Comparison of ENCODE assay signal across 14 cellular contexts in genomic region chr2:233052517-233052916, GRCh38. TPM values are rescaled to one million over a fixed set of nuclear protein-coding genes. Genes with fewer than 3 reads are reported as not detected.
A peak's percentile ranks its signal among the peaks of the same experiment; 100 is the strongest.
DNase-seq lines count a peak whose midpoint lies in the region; ATAC-seq and TF ChIP-seq lines count a peak whose summit lies in the region.
"Not testable (repeated sequence)": the region's sequence is repeated elsewhere in the genome, so short reads cannot be mapped to it uniquely, and the experiment has no call there.
"Had no signal": no experiment of that assay in that cellular context is flagged by ENCODE, and none has a peak within 500 bp of the region (broad histone marks: within the 10 kb centered on the region; RNA-seq: fewer than 3 reads in every experiment).

No MANE protein-coding gene starts in this region.

- not testable (repeated sequence) for H3K9me3 Mint-ChIP-seq in H9; WTC11; MCF 10A (ENCODE audit: unreplicated experiment)

- H2BK20ac ChIP-seq in H9 (ENCODE audit: low read depth, low read length, poor library complexity, severe bottlenecking) = not testable (repeated sequence)

- H4K8ac ChIP-seq in H9 (replicated peaks; ENCODE audit: insufficient read length, low read depth, low read length) = not testable (repeated sequence)

- not testable (repeated sequence) for H3K23me2 ChIP-seq in H9 (ENCODE audit: insufficient read length, low read depth, low read length, poor library complexity, severe bottlenecking)

- H3K4me3 Mint-ChIP-seq in H9 = peak overlapping the region; percentile 61 to 82; a peak in 4 of 5 replicates
- peak overlapping the region; percentile 68 for H3K4me3 Mint-ChIP-seq in WTC11
- not testable (repeated sequence) for H3K4me3 Mint-ChIP-seq in MCF 10A (ENCODE audit: unreplicated experiment)

- H3K4ac ChIP-seq in H9 (ENCODE audit: low read depth, low read length) = not testable (repeated sequence)

- not testable (repeated sequence) for H3K4me3 ChIP-seq in PC-3 (ENCODE audit: low read length); heart right ventricle; upper lobe of right lung
- 0 out of 2 replicates have a peak overlapping the region, but pooled peaks have one; percentile 25 for H3K4me3 ChIP-seq in iPS-18c (ENCODE audit: insufficient read depth, low read depth, low read length)

- not testable (repeated sequence) for H3K27me3 ChIP-seq in H9 (ENCODE audit: insufficient read depth, low read length); PC-3 (ENCODE audit: low read length); upper lobe of right lung
- H3K27me3 ChIP-seq in heart right ventricle = peaks cover 0 to 32% (median 0%) of the 10 kb centered on the region in 7 donors

- peaks cover 11% of the 10 kb centered on the region; the same call in 1 of the 2 replicates for H3K4me1 ChIP-seq in H9 (ENCODE audit: insufficient read depth, low read length)
- peaks cover 62% of the 10 kb centered on the region for H3K4me1 ChIP-seq in PC-3 (ENCODE audit: insufficient read depth, low read length)
- H3K4me1 ChIP-seq in heart right ventricle = peaks cover 0 to 31% (median 8%) of the 10 kb centered on the region in 9 donors
- H3K4me1 ChIP-seq in upper lobe of right lung = not testable (repeated sequence)

- H3K4me2 ChIP-seq in H9 (ENCODE audit: insufficient read depth, insufficient read length, low read length) = not testable (repeated sequence)
- H3K4me2 ChIP-seq in PC-3 (ENCODE audit: low read length) = peak overlapping the region; percentile 23; the same call in 1 of the 2 replicates

- not testable (repeated sequence) for ATAC-seq in PC-3, WTC11, heart right ventricle, upper lobe of right lung

- no CpG with 5 or more reads among the region's 4 CpGs for WGBS in H9 (ENCODE audit: extremely low coverage, insufficient read length, low lambda C conversion rate)
- 98% methylated on average over 4 of the region's 4 CpGs for WGBS in heart right ventricle, 2 donors

- not testable (repeated sequence) for H2BK15ac ChIP-seq in H9 (ENCODE audit: low read depth, low read length)

- not testable (repeated sequence) for H4K20me1 ChIP-seq in H9 (ENCODE audit: control insufficient read depth, insufficient read depth, insufficient read length); PC-3 (ENCODE audit: low read length)

- not testable (repeated sequence) for H2BK120ac ChIP-seq in H9 (ENCODE audit: low read depth, low read length, poor library complexity, severe bottlenecking)

- H3K14ac ChIP-seq in H9 (ENCODE audit: insufficient read depth, low read length) = not testable (repeated sequence)

- not testable (repeated sequence) for H2BK5ac ChIP-seq in H9 (ENCODE audit: insufficient read length, low read length)

- not testable (repeated sequence) for H4K91ac ChIP-seq in H9 (ENCODE audit: insufficient read length, low read depth, low read length)

- not testable (repeated sequence) for H3K23ac ChIP-seq in H9 (ENCODE audit: insufficient read length, low read depth, low read length)

- not testable (repeated sequence) for H2AFZ ChIP-seq in H9 (ENCODE audit: low read length); PC-3 (ENCODE audit: low read length)

- not testable (repeated sequence) for H3T11ph ChIP-seq in H9 (ENCODE audit: low read length)

- not testable (repeated sequence) for H3F3A ChIP-seq in PC-3 (ENCODE audit: low read length, unreplicated experiment)

- H3K4me1 Mint-ChIP-seq in H9 (peaks cover 56 to 60% of the 10 kb centered on the region in 2 experiments), WTC11 (peaks cover 64% of the 10 kb centered on the region), MCF 10A (ENCODE audit: insufficient read depth, unreplicated experiment) (peaks cover 48% of the 10 kb centered on the region)

- H3K9me3 ChIP-seq in H9 (ENCODE audit: control insufficient read depth, low read depth, low read length); PC-3 (ENCODE audit: low read length); heart right ventricle; iPS-18c (ENCODE audit: control insufficient read depth, insufficient read depth, low read length); upper lobe of right lung: not testable (repeated sequence)

- H3K9ac ChIP-seq in H9 (ENCODE audit: extremely low read depth, insufficient read length, low read length) = not testable (repeated sequence)
- peak overlapping the region; percentile 48 for H3K9ac ChIP-seq in PC-3 (ENCODE audit: low read length)

- not testable (repeated sequence) for H3K36me3 Mint-ChIP-seq in H9 (ENCODE audit: insufficient read depth in 1 of 3, low read depth in 3 of 3); WTC11; MCF 10A (ENCODE audit: insufficient read depth, unreplicated experiment)

- H4K5ac ChIP-seq in H9 (ENCODE audit: insufficient read length, low read depth, low read length) = not testable (repeated sequence)

- H3K79me1 ChIP-seq in H9 (ENCODE audit: insufficient read depth, low read depth, low read length, poor library complexity, severe bottlenecking) = not testable (repeated sequence)

- intact Hi-C loops in PC-3 (cut with micrococcal nuclease) (loop anchor here (5.0 to 10.0 kb wide), 3 partner anchors 115 to 178 kb away; partner anchors contain the start of gene SNORC), MCF 10A (cut with micrococcal nuclease) (loop anchor here (2.0 to 5.0 kb wide), 3 partner anchors 72 to 200 kb away; partner anchors contain the start of gene ATG16L1), heart right ventricle (cut with DNase I) (loop anchor here in 3 of 10 donors (5.0 to 10.0 kb wide), 2 partner anchors 198 to 200 kb away; partner anchors contain the start of gene ATG16L1 (in 1 of the 3))
- intact Hi-C loops in posterior vena cava (cut with DNase I); upper lobe of right lung (cut with DNase I): not testable (repeated sequence)

- H2BK12ac ChIP-seq in H9 (ENCODE audit: insufficient read length, low read depth, low read length) = not testable (repeated sequence)

- CTCF ChIA-PET in PC-3 (lab: Charles Lee) = interaction anchor here (1.0 to 1.4 kb wide), 3 partner anchors 19 to 72 kb away, joined by 3 to 5 read pairs (median 4); no protein-coding TSS in a partner anchor
- CTCF ChIA-PET in WTC11 (lab: Charles Lee) = interaction anchor here (1.1 to 3.3 kb wide), 7 partner anchors 8 to 199 kb away, joined by 3 to 19 read pairs (median 5); partner anchors contain the start of genes ATG16L1, INPP5D and NEU2
- CTCF ChIA-PET in MCF 10A (lab: Yijun Ruan, JAX) = interaction anchor here (0.7 to 1.4 kb wide), 4 partner anchors 63 to 199 kb away, joined by 3 to 6 read pairs (median 5); partner anchors contain the start of gene ATG16L1

- H3K18ac ChIP-seq in H9 (ENCODE audit: insufficient read length, low read depth, low read length) = not testable (repeated sequence)

- H2AK5ac ChIP-seq in H9 (ENCODE audit: insufficient read length, low read length) = not testable (repeated sequence)

- DNase-seq in H9; PC-3; WTC11 (ENCODE audit: low spot score); MCF 10A (ENCODE audit: unreplicated experiment); heart right ventricle: not testable (repeated sequence)
- DNase-seq in posterior vena cava (ENCODE audit: low spot score) (peak; percentile 19), upper lobe of right lung (peak; percentile 16)

- peak overlapping the region in 2 of 3 experiments; percentile 97 to 98; a peak in 4 of 7 replicates for H3K27ac Mint-ChIP-seq in H9
- H3K27ac Mint-ChIP-seq in WTC11 = peak overlapping the region; percentile 96
- H3K27ac Mint-ChIP-seq in MCF 10A (ENCODE audit: low read depth, unreplicated experiment) = peak overlapping the region; percentile 94

- TF ChIP-seq CTCF in H9 (conservative IDR thresholded peaks at IDR 0.05); PC-3 (conservative IDR thresholded peaks at IDR 0.05; ENCODE audit: low read depth, low read length); WTC11 (IDR thresholded peaks at IDR 0.05); MCF 10A (IDR thresholded peaks at IDR 0.05; ENCODE audit: unreplicated experiment); heart right ventricle (IDR thresholded peaks at IDR 0.05); upper lobe of right lung (IDR thresholded peaks at IDR 0.05): not testable (repeated sequence)

- not testable (repeated sequence) for H3K27ac ChIP-seq in H9 (ENCODE audit: insufficient read length, low read depth, low read length); upper lobe of right lung
- H3K27ac ChIP-seq in PC-3 (ENCODE audit: low read length) (peak overlapping the region; percentile 91), heart right ventricle (peak overlapping the region in 6 of 10 donors; percentile 14 to 75 (median 64))

- not testable (repeated sequence) for H3K9me2 ChIP-seq in PC-3 (replicated peaks; ENCODE audit: low read length)

- H3K56ac ChIP-seq in H9 (ENCODE audit: insufficient read length, low read depth, low read length) = not testable (repeated sequence)

- POLR2A ChIA-PET in PC-3 (lab: Charles Lee; ENCODE audit: unreplicated experiment) = not testable (repeated sequence)
- POLR2A ChIA-PET in WTC11 (lab: Charles Lee) (interaction anchor here (1.6 kb wide), 1 partner anchor 24 kb away, joined by 6 read pairs; no protein-coding TSS in a partner anchor), MCF 10A (lab: Yijun Ruan, JAX) (interaction anchor here (0.9 to 1.5 kb wide), 3 partner anchors 14 to 65 kb away, joined by 3 to 4 read pairs (median 4); no protein-coding TSS in a partner anchor)

- H3K27me3 Mint-ChIP-seq in H9 (ENCODE audit: low read depth) = peaks cover 43% of the 10 kb centered on the region
- not testable (repeated sequence) for H3K27me3 Mint-ChIP-seq in WTC11 (ENCODE audit: low read depth); MCF 10A (ENCODE audit: insufficient read depth, unreplicated experiment)

- not testable (repeated sequence) for BruUV-seq in PC-3 (replicated peaks; lab: Mats Ljungman, UMichigan); MCF 10A (replicated peaks; lab: Mats Ljungman, UMichigan)

- not testable (repeated sequence) for H3K79me2 ChIP-seq in H9 (ENCODE audit: insufficient read depth, low read length); PC-3 (ENCODE audit: low read length)

- not testable (repeated sequence) for H3K36me3 ChIP-seq in PC-3 (ENCODE audit: low read depth, low read length); heart right ventricle; upper lobe of right lung

RNA-seq across cellular contexts. Expression of gene INPP5D, which starts 7.6 kb away (rescaled TPM):
- total RNA-seq in H9 (2021) (12.7 and 13.1 TPM in 2 replicates), PC-3 (2014; rRNA removed) (0.26 and 1.9 TPM in 2 replicates), WTC11 (2021) (17.2 to 23.7 TPM (median 22.3 TPM) in 3 replicates), MCF 10A (2022) (46.1 and 64.9 TPM in 2 replicates), heart right ventricle (10 to 100 TPM in 1 of 10 donors, 1 to 10 TPM in 9; 2.9 to 17.2 (median 5.7) TPM), posterior vena cava (10 to 100 TPM; 14.0 to 19.9 TPM), upper lobe of right lung (33.3 TPM)
- 1 to 10 TPM; 3.6 to 7.5 TPM for polyA plus RNA-seq in heart right ventricle
- total RNA-seq: GM23248 had no signal

RNA-seq across cellular contexts. Expression of gene NEU2, which starts 20.0 kb away (rescaled TPM):
- total RNA-seq in H9 (2021) = not detected in 2 replicates
- 4.0 and 4.5 TPM in 2 replicates for total RNA-seq in PC-3 (2014; rRNA removed)
- total RNA-seq in WTC11 (2021) = not detected in 3 replicates
- total RNA-seq in MCF 10A (2022) = not detected in 2 replicates
- not detected for total RNA-seq in heart right ventricle
- not detected for polyA plus RNA-seq in heart right ventricle
- total RNA-seq in posterior vena cava = not detected
- total RNA-seq in upper lobe of right lung = not detected
- total RNA-seq: CD4-positive, alpha-beta T cell; CD8-positive, alpha-beta memory T cell; GM12878; GM23248 had no signal
- polyA plus RNA-seq: A549; CD14-positive monocyte; CD8-positive, alpha-beta memory T cell; GM12878; GM23248 had no signal

RNA-seq across cellular contexts. Expression of gene NGEF, which starts 39.5 kb away (rescaled TPM):
- total RNA-seq in H9 (2021) = 1.9 and 2.2 TPM in 2 replicates
- total RNA-seq in PC-3 (2014; rRNA removed) = 71.3 and 80.2 TPM in 2 replicates
- total RNA-seq in WTC11 (2021) = 4.5 to 6.6 TPM (median 5.4 TPM) in 3 replicates
- 2.7 and 7.4 TPM in 2 replicates for total RNA-seq in MCF 10A (2022)
- total RNA-seq in heart right ventricle = under 1 TPM in 7 of 10 donors, not detected in 3; 0.27 to 0.75 (median 0.62) TPM
- polyA plus RNA-seq in heart right ventricle = under 1 TPM; 0.42 to 0.44 TPM
- 1 to 10 TPM in 1 of 2 donors, under 1 TPM in 1; 0.88 to 5.3 TPM for total RNA-seq in posterior vena cava
- not detected for total RNA-seq in upper lobe of right lung
- total RNA-seq: CD4-positive, alpha-beta T cell; GM12878 had no signal
- polyA plus RNA-seq: CD14-positive monocyte; CD8-positive, alpha-beta memory T cell; GM23248 had no signal
